In genomic region chr11:32043737-32044515, GRCh38 we compare ENCODE assay signal across 20 cellular contexts.
"Had no signal": no experiment of that assay in that cellular context is flagged by ENCODE, and none has a peak within 500 bp of the region (broad histone marks: within the 10 kb centered on the region; RNA-seq: fewer than 3 reads in every experiment).

No MANE protein-coding gene starts in this region.

- H3K27me3 ChIP-seq: brain microvascular endothelial cell had no signal

- H3K4me1 Mint-ChIP-seq: activated CD4-positive, alpha-beta T cell treated with anti-CD3 and anti-CD28 coated beads, Interleukin-2, amount 10 ng/mL, durations not matched to agents 7 days and 5 days; activated naive CD4-positive, alpha-beta T cell treated with anti-CD3 and anti-CD28 coated beads, Interleukin-2, amount 10 ng/mL, durations not matched to agents 7 days and 5 days; activated naive CD8-positive, alpha-beta T cell treated with anti-CD3 and anti-CD28 coated beads, Interleukin-2, amount 50 U/mL, for 24 hours; natural killer cell; stimulated activated naive CD8-positive, alpha-beta T cell treated with anti-CD3 and anti-CD28 coated beads, Interleukin-15, amount 100 ng/mL, for 72 hours had no signal

- H3K27ac Mint-ChIP-seq: activated CD4-positive, alpha-beta T cell treated with anti-CD3 and anti-CD28 coated beads, Interleukin-2, amount 10 ng/mL, durations not matched to agents 7 days and 5 days; activated CD8-positive, alpha-beta T cell treated with anti-CD3 and anti-CD28 coated beads, Interleukin-2, amount 10 ng/mL, durations not matched to agents 7 days and 5 days; activated naive CD4-positive, alpha-beta T cell treated with anti-CD3 and anti-CD28 coated beads, Interleukin-2, amount 10 ng/mL, durations not matched to agents 7 days and 5 days; activated naive CD8-positive, alpha-beta T cell treated with anti-CD3 and anti-CD28 coated beads, Interleukin-2, amount 50 U/mL, for 24 hours; natural killer cell; stimulated activated naive CD8-positive, alpha-beta T cell treated with anti-CD3 and anti-CD28 coated beads, Interleukin-15, amount 100 ng/mL, for 72 hours had no signal

- H3K27ac ChIP-seq: brain microvascular endothelial cell, dorsolateral prefrontal cortex, skin epidermis had no signal

- DNase-seq: activated CD4-positive, alpha-beta T cell treated with anti-CD3 and anti-CD28 coated beads, Interleukin-2, amount 10 ng/mL, durations not matched to agents 7 days and 5 days; activated CD8-positive, alpha-beta T cell treated with anti-CD3 and anti-CD28 coated beads, Interleukin-2, amount 10 ng/mL, durations not matched to agents 7 days and 5 days; activated effector memory CD4-positive, alpha-beta T cell treated with Interleukin-2 at 50 U/mL for 16 hours; activated naive CD4-positive, alpha-beta T cell treated with anti-CD3 and anti-CD28 coated beads, Interleukin-2, amount 10 ng/mL, durations not matched to agents 7 days and 5 days; activated naive CD8-positive, alpha-beta T cell treated with anti-CD3 and anti-CD28 coated beads, Interleukin-2, amount 50 U/mL, for 24 hours; activated T-cell treated with anti-CD3 and anti-CD28 coated beads, Interleukin-2, amount 50 U/mL, for 4 hours; anterior cingulate cortex; brain microvascular endothelial cell; central memory CD4-positive, alpha-beta T cell; dorsolateral prefrontal cortex; mesenchymal stem cell; mucosa of descending colon; natural killer cell; occipital lobe; stimulated activated CD4-positive, alpha-beta T cell treated with anti-CD3 and anti-CD28 coated beads, Interleukin-2, amount 100 ng/mL, for 48 hours; stimulated activated naive CD8-positive, alpha-beta T cell treated with anti-CD3 and anti-CD28 coated beads, Interleukin-15, amount 100 ng/mL, for 72 hours; T-helper 1 cell; T-helper 9 cell; trophoblast cell had no signal

- H3K36me3 ChIP-seq: brain microvascular endothelial cell had no signal

- H3K36me3 Mint-ChIP-seq: activated naive CD4-positive, alpha-beta T cell treated with anti-CD3 and anti-CD28 coated beads, Interleukin-2, amount 10 ng/mL, durations not matched to agents 7 days and 5 days; natural killer cell had no signal

- H3K9me3 Mint-ChIP-seq: activated CD4-positive, alpha-beta T cell treated with anti-CD3 and anti-CD28 coated beads, Interleukin-2, amount 10 ng/mL, durations not matched to agents 7 days and 5 days; activated naive CD4-positive, alpha-beta T cell treated with anti-CD3 and anti-CD28 coated beads, Interleukin-2, amount 10 ng/mL, durations not matched to agents 7 days and 5 days; activated naive CD8-positive, alpha-beta T cell treated with anti-CD3 and anti-CD28 coated beads, Interleukin-2, amount 50 U/mL, for 24 hours; activated T-cell treated with anti-CD3 and anti-CD28 coated beads, Interleukin-2, amount 50 U/mL, for 4 hours; natural killer cell; stimulated activated naive CD8-positive, alpha-beta T cell treated with anti-CD3 and anti-CD28 coated beads, Interleukin-15, amount 100 ng/mL, for 72 hours had no signal

- H3K4me3 ChIP-seq: dorsolateral prefrontal cortex, mucosa of descending colon, skin epidermis had no signal

- H3K9me3 ChIP-seq: mucosa of descending colon had no signal

- H3K4me3 Mint-ChIP-seq: activated CD4-positive, alpha-beta T cell treated with anti-CD3 and anti-CD28 coated beads, Interleukin-2, amount 10 ng/mL, durations not matched to agents 7 days and 5 days; activated CD8-positive, alpha-beta T cell treated with anti-CD3 and anti-CD28 coated beads, Interleukin-2, amount 10 ng/mL, durations not matched to agents 7 days and 5 days; activated naive CD4-positive, alpha-beta T cell treated with anti-CD3 and anti-CD28 coated beads, Interleukin-2, amount 10 ng/mL, durations not matched to agents 7 days and 5 days; activated naive CD8-positive, alpha-beta T cell treated with anti-CD3 and anti-CD28 coated beads, Interleukin-2, amount 50 U/mL, for 24 hours; activated T-cell treated with anti-CD3 and anti-CD28 coated beads, Interleukin-2, amount 50 U/mL, for 4 hours; natural killer cell; stimulated activated naive CD8-positive, alpha-beta T cell treated with anti-CD3 and anti-CD28 coated beads, Interleukin-15, amount 100 ng/mL, for 72 hours had no signal
